Comparison of ENCODE assay signal across 24 cellular contexts in the genomic region with DNA sequence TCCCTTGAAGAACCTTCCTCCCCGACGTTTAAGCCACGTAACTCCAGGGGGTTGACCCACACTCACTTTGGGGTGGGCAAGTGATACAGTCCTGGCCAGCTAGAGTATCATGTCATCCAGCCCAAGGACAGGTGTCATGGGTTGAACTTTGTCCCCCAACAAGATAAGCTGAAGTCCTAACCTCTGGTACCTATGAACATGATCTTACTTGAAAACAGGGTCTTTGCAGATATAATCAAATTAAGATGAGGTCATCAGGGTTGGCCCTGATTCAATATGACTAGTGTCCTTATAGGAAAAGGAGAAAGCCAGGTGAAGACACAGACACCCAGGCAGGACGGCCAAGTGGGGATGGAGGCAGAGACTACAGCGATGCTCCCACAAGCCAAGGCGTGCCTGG.
DNase-seq lines count a peak whose midpoint lies in the region; ATAC-seq and TF ChIP-seq lines count a peak whose summit lies in the region.
"Had no signal": no experiment of that assay in that cellular context is flagged by ENCODE, and none has a peak within 500 bp of the region (broad histone marks: within the 10 kb centered on the region; RNA-seq: fewer than 3 reads in every experiment).

No MANE protein-coding gene starts in this region.

- DNase-seq in heart left ventricle: peak in 2 of 5 donors; percentile 9 to 27
- DNase-seq in Right ventricle myocardium superior: no peak
- no peak for DNase-seq in memory B cell (ENCODE audit: low spot score in 2 of 2)
- no peak for DNase-seq in tibial nerve (ENCODE audit: low spot score in 2 of 2)
- DNase-seq in MG63: no peak
- DNase-seq in OCI-M1 (lab: John Stamatoyannopoulos, UW): no peak
- no peak for DNase-seq in activated effector memory CD4-positive, alpha-beta T cell treated with anti-CD3 and anti-CD28 coated beads, Interleukin-2, amount 50 U/mL, for 16 hours
- DNase-seq: activated T-cell treated with anti-CD3 and anti-CD28 coated beads for 4 hours; effector memory CD8-positive, alpha-beta T cell; head of caudate nucleus; mesendoderm; NCI-H1105 treated with DMSO at 0.1 percent for 48 hours; NCI-H2029 treated with DMSO at 0.1 percent for 48 hours; NCI-H226; psoas muscle; stimulated activated naive CD8-positive, alpha-beta T cell treated with anti-CD3 and anti-CD28 coated beads, Interleukin-15, amount 100 ng/mL, for 72 hours; trophoblast cell had no signal

- no peak overlapping the region for H3K4me3 ChIP-seq in heart left ventricle
- no peak overlapping the region for H3K4me3 ChIP-seq in tibial nerve
- no peak overlapping the region for H3K4me3 ChIP-seq in MG63
- H3K4me3 ChIP-seq: A549, psoas muscle, SK-N-MC had no signal

- H3K9me3 ChIP-seq in heart left ventricle: no peaks in the 10 kb centered on the region
- H3K9me3 ChIP-seq in tibial nerve: no peaks in the 10 kb centered on the region
- H3K9me3 ChIP-seq in MG63: no peaks in the 10 kb centered on the region
- H3K9me3 ChIP-seq: A549, psoas muscle had no signal

- H3K27ac ChIP-seq in heart left ventricle: peak overlapping the region in 7 of 12 donors; percentile 39 to 94 (median 87)
- H3K27ac ChIP-seq in angular gyrus (ENCODE audit: low read depth, low read length): peak overlapping the region; percentile 27
- peak overlapping the region in 3 of 4 donors; percentile 82 to 95 (median 95) for H3K27ac ChIP-seq in tibial nerve
- H3K27ac ChIP-seq: psoas muscle, SK-N-MC had no signal

- H3K9me3 Mint-ChIP-seq in memory B cell: no peaks in the 10 kb centered on the region
- H3K9me3 Mint-ChIP-seq: effector memory CD8-positive, alpha-beta T cell; IgD-negative memory B cell; stimulated activated naive CD8-positive, alpha-beta T cell treated with anti-CD3 and anti-CD28 coated beads, Interleukin-15, amount 100 ng/mL, for 72 hours; T-helper 1 cell treated with Interleukin-12 subunit alpha and Interleukin-12 subunit beta and Interleukin-4 antibody, amounts not matched to agents 30 μg/mL and 1 μg/mL, for 36 hours had no signal

- H3K27me3 Mint-ChIP-seq in memory B cell: no peaks in the 10 kb centered on the region
- H3K27me3 Mint-ChIP-seq: effector memory CD8-positive, alpha-beta T cell; stimulated activated naive CD8-positive, alpha-beta T cell treated with anti-CD3 and anti-CD28 coated beads, Interleukin-15, amount 100 ng/mL, for 72 hours had no signal

- H3K27ac Mint-ChIP-seq in memory B cell: peak overlapping the region; percentile 70
- H3K27ac Mint-ChIP-seq: effector memory CD8-positive, alpha-beta T cell; IgD-negative memory B cell; stimulated activated naive CD8-positive, alpha-beta T cell treated with anti-CD3 and anti-CD28 coated beads, Interleukin-15, amount 100 ng/mL, for 72 hours; T-helper 1 cell treated with Interleukin-12 subunit alpha and Interleukin-12 subunit beta and Interleukin-4 antibody, amounts not matched to agents 30 μg/mL and 1 μg/mL, for 36 hours had no signal

- no peaks in the 10 kb centered on the region for H3K27me3 ChIP-seq in heart left ventricle
- no peaks in the 10 kb centered on the region for H3K27me3 ChIP-seq in tibial nerve
- H3K27me3 ChIP-seq in MG63: no peaks in the 10 kb centered on the region

- TF ChIP-seq CTCF in heart left ventricle (IDR thresholded peaks at IDR 0.05): no peak
- TF ChIP-seq CTCF in tibial nerve (IDR thresholded peaks at IDR 0.05): no peak

- peaks cover 5% of the 10 kb centered on the region for H3K36me3 Mint-ChIP-seq in memory B cell
- H3K36me3 Mint-ChIP-seq: brain had no signal

- H3K4me3 Mint-ChIP-seq in memory B cell: no peak overlapping the region
- H3K4me3 Mint-ChIP-seq: brain; effector memory CD8-positive, alpha-beta T cell; stimulated activated naive CD8-positive, alpha-beta T cell treated with anti-CD3 and anti-CD28 coated beads, Interleukin-15, amount 100 ng/mL, for 72 hours; T-helper 1 cell treated with Interleukin-12 subunit alpha and Interleukin-12 subunit beta and Interleukin-4 antibody, amounts not matched to agents 30 μg/mL and 1 μg/mL, for 36 hours had no signal

- H3K4me1 ChIP-seq in heart left ventricle: peaks cover 6 to 87% (median 65%) of the 10 kb centered on the region in 12 donors
- H3K4me1 ChIP-seq in tibial nerve: peaks cover 0 to 94% (median 72%) of the 10 kb centered on the region in 4 donors

- TF ChIP-seq POLR2A in heart left ventricle (IDR thresholded peaks at IDR 0.05) (no peak), tibial nerve (IDR thresholded peaks at IDR 0.05) (no peak)

- H3K36me3 ChIP-seq in heart left ventricle (no peaks in the 10 kb centered on the region), tibial nerve (no peaks in the 10 kb centered on the region), MG63 (no peaks in the 10 kb centered on the region)

- WGBS in heart left ventricle, 4 donors: 81 to 98% (median 87%) methylated on average over 6 of the region's 6 CpGs
- 75 to 92% methylated on average over 6 of the region's 6 CpGs for WGBS in tibial nerve, 2 donors

- intact Hi-C loops in heart left ventricle (cut with DNase I) (loop anchor here in 2 of 10 donors (5.0 to 10.0 kb wide), 2 partner anchors 48 to 65 kb away; no protein-coding TSS in a partner anchor), Right ventricle myocardium superior (cut with DNase I) (no loop called here)

- ATAC-seq in heart left ventricle (no peak), Right ventricle myocardium superior (ENCODE audit: poor library complexity) (no peak), memory B cell (ENCODE audit: low read depth) (no peak)
- ATAC-seq: A549; activated CD4-positive, CD25-positive, alpha-beta regulatory T cell treated with anti-CD3 and anti-CD28 coated beads, Interleukin-2, amount 50 U/mL, for 24 hours; effector memory CD8-positive, alpha-beta T cell; stimulated activated naive CD8-positive, alpha-beta T cell treated with anti-CD3 and anti-CD28 coated beads, Interleukin-15, amount 100 ng/mL, for 72 hours had no signal

- peaks cover 45% of the 10 kb centered on the region for H3K4me1 Mint-ChIP-seq in memory B cell

- no peak for TF ChIP-seq EP300 in tibial nerve (IDR thresholded peaks at IDR 0.05)

Comparison
In these comparisons a context has a peak if more than half of its experiments do, and no peak if none do; other contexts are left out.
1. H3K27ac ChIP-seq: peak in every context shown above with its lines; median percentile 95 in tibial nerve; 87 in heart left ventricle; 27 in angular gyrus.